Comparison of ENCODE assay signal across 1 cellular context in genomic region chr19:32254128-32254527, GRCh38.
TF ChIP-seq lines count a peak whose summit lies in the region.

No MANE protein-coding gene starts in this region.

TF ChIP-seq in GM23338, 12 proteins besides CTCF, POLR2A, EP300 and RAD21 (continued from another document):
- TF ChIP-seq ETS1 (IDR thresholded peaks at IDR 0.05): no peak
- no peak for TF ChIP-seq ZNF331 (CRISPR knock-in tag; IDR thresholded peaks at IDR 0.05; ENCODE audit: low read depth)
- no peak for TF ChIP-seq NANOG (IDR thresholded peaks at IDR 0.05; ENCODE audit: borderline replicate concordance)
- no peak for TF ChIP-seq EZH2phosphoT487 (IDR thresholded peaks at IDR 0.05; ENCODE audit: unreplicated experiment)
- no peak for TF ChIP-seq REST (IDR thresholded peaks at IDR 0.05; ENCODE audit: unreplicated experiment)
- no peak for TF ChIP-seq ZNF114 (CRISPR knock-in tag; IDR thresholded peaks at IDR 0.05)
- TF ChIP-seq STAT1 (IDR thresholded peaks at IDR 0.05; ENCODE audit: unreplicated experiment): no peak
- TF ChIP-seq CREB1 (CRISPR knock-in tag; IDR thresholded peaks at IDR 0.05; ENCODE audit: low read depth): no peak
- no peak for TF ChIP-seq POLR2AphosphoS5 (IDR thresholded peaks at IDR 0.05; ENCODE audit: low read depth)
- no peak for TF ChIP-seq JUNB (IDR thresholded peaks at IDR 0.05; ENCODE audit: unreplicated experiment)
